Comparison of ENCODE assay signal across 9 cellular contexts in genomic region chr3:94044100-94044936, GRCh38. TPM values are rescaled to one million over a fixed set of nuclear protein-coding genes. Genes with fewer than 3 reads are reported as not detected.
"Had no signal": no experiment of that assay in that cellular context is flagged by ENCODE, and none has a peak within 500 bp of the region (broad histone marks: within the 10 kb centered on the region; RNA-seq: fewer than 3 reads in every experiment).

No MANE protein-coding gene starts in this region.

RNA-seq across cellular contexts. Expression of gene STX19, which starts 15.9 kb away (rescaled TPM):
- total RNA-seq: naive thymus-derived CD4-positive, alpha-beta T cell; natural killer cell treated with Interleukin-12 subunit alpha and Interleukin-12 subunit beta and Interleukin-15 and Interleukin-18, amount 100 ng/mL, for 72 hours; neural crest cell; omental fat pad; osteocyte; posterior vena cava; psoas muscle; renal cortical epithelial cell; testis had no signal
- polyA plus RNA-seq: psoas muscle had no signal
